Comparison of ENCODE assay signal across 2 cellular contexts in genomic region chr16:57686577-57686976, GRCh38.
TF ChIP-seq lines count a peak whose summit lies in the region.

No MANE protein-coding gene starts in this region.

TF ChIP-seq in A549, 52 proteins besides CTCF, POLR2A, EP300 and RAD21 (continued from another document):
- TF ChIP-seq USF2 (IDR thresholded peaks at IDR 0.05) = peak; percentile 45; the same call in 1 of the 2 replicates

TF ChIP-seq in WTC11, 78 proteins besides CTCF, POLR2A, EP300 and RAD21 (continued from another document):
- TF ChIP-seq E2F5 (CRISPR knock-in tag; IDR thresholded peaks at IDR 0.05) = no peak
- no peak for TF ChIP-seq CREM (CRISPR knock-in tag; IDR thresholded peaks at IDR 0.05)
- no peak for TF ChIP-seq FOXJ3 (CRISPR knock-in tag; IDR thresholded peaks at IDR 0.05; ENCODE audit: borderline replicate concordance)
- TF ChIP-seq USF1 (CRISPR knock-in tag; IDR thresholded peaks at IDR 0.05) = peak; percentile 64; the same call in 1 of the 2 replicates
- no peak for TF ChIP-seq ATF1 (CRISPR knock-in tag; IDR thresholded peaks at IDR 0.05)
- no peak for TF ChIP-seq KAT7 (CRISPR knock-in tag; IDR thresholded peaks at IDR 0.05; ENCODE audit: borderline replicate concordance)
- TF ChIP-seq EMX1 (CRISPR knock-in tag; IDR thresholded peaks at IDR 0.05) = no peak
- no peak for TF ChIP-seq ATF2 (CRISPR knock-in tag; IDR thresholded peaks at IDR 0.05; ENCODE audit: borderline replicate concordance, low read depth)
